In genomic region chr2:9720352-9721093, GRCh38 we compare ENCODE assay signal across 14 cellular contexts.
DNase-seq lines count a peak whose midpoint lies in the region; ATAC-seq and TF ChIP-seq lines count a peak whose summit lies in the region.
"Had no signal": no experiment of that assay in that cellular context is flagged by ENCODE, and none has a peak within 500 bp of the region (broad histone marks: within the 10 kb centered on the region; RNA-seq: fewer than 3 reads in every experiment).

No MANE protein-coding gene starts in this region.

- H3K27ac Mint-ChIP-seq in naive B cell, result peak overlapping the region in 4 of 6 donors; percentile 15 to 32 (median 25)
- no peak overlapping the region for H3K27ac Mint-ChIP-seq in CD4-positive, alpha-beta T cell

- H3K9me3 ChIP-seq in CD4-positive, alpha-beta T cell (ENCODE audit: control insufficient read depth, low read length), result no peaks in the 10 kb centered on the region
- H3K9me3 ChIP-seq: BE2C, psoas muscle had no signal

- intact Hi-C loops in CD4-positive, alpha-beta T cell (cut with DNase I, micrococcal nuclease), result no loop called here

- ATAC-seq in naive B cell (ENCODE audit: low read depth in 2 of 2) (peak; percentile 56 to 96), HG02642 (IDR thresholded peaks at IDR 0.05; ENCODE audit: poor library complexity, unreplicated experiment) (no peak), GM19397 (IDR thresholded peaks at IDR 0.05; ENCODE audit: unreplicated experiment) (no peak)
- ATAC-seq in CD4-positive, alpha-beta T cell (ENCODE audit: poor library complexity), result no peak
- ATAC-seq: esophagus mucosa, psoas muscle had no signal

- TF ChIP-seq CTCF in GM12865 (IDR thresholded peaks at IDR 0.05; ENCODE audit: insufficient read depth, low read depth, low read length, missing control alignments), result no peak
- TF ChIP-seq CTCF in CD4-positive, alpha-beta T cell (IDR thresholded peaks at IDR 0.05), result no peak

- peaks cover 8 to 11% (median 10%) of the 10 kb centered on the region in 3 donors for H3K4me1 Mint-ChIP-seq in naive B cell
- H3K4me1 Mint-ChIP-seq in CD4-positive, alpha-beta T cell (ENCODE audit: low read depth), result no peaks in the 10 kb centered on the region

- CTCF ChIA-PET in CD4-positive, alpha-beta T cell (lab: Charles Lee), result no interaction called here

- H3K9me3 Mint-ChIP-seq in naive B cell, result peaks cover 0 to 4% (median 0%) of the 10 kb centered on the region in 7 donors
- H3K9me3 Mint-ChIP-seq in CD4-positive, alpha-beta T cell, result no peaks in the 10 kb centered on the region

- POLR2A ChIA-PET in CD4-positive, alpha-beta T cell (lab: Charles Lee), result no interaction called here

- no peak overlapping the region for H3K4me3 Mint-ChIP-seq in naive B cell
- H3K4me3 Mint-ChIP-seq in CD4-positive, alpha-beta T cell, result no peak overlapping the region

- no peaks in the 10 kb centered on the region for H3K36me3 Mint-ChIP-seq in naive B cell
- H3K36me3 Mint-ChIP-seq in CD4-positive, alpha-beta T cell (ENCODE audit: low read depth), result no peaks in the 10 kb centered on the region

- H3K27ac ChIP-seq in CD4-positive, alpha-beta T cell (ENCODE audit: low read depth, low read length), result no peak overlapping the region
- H3K27ac ChIP-seq: psoas muscle had no signal

- no peaks in the 10 kb centered on the region for H3K27me3 ChIP-seq in CD4-positive, alpha-beta T cell (ENCODE audit: control insufficient read depth, insufficient read depth, low read length)
- H3K27me3 ChIP-seq: BE2C had no signal

- peaks cover 0 to 3% (median 0%) of the 10 kb centered on the region in 3 donors for H3K27me3 Mint-ChIP-seq in naive B cell
- no peaks in the 10 kb centered on the region for H3K27me3 Mint-ChIP-seq in CD4-positive, alpha-beta T cell

- DNase-seq in GM12865 (ENCODE audit: low read depth) (peak; percentile 44), NCI-H1092 treated with DMSO at 0.1 percent for 48 hours (lab: John Stamatoyannopoulos, UW) (peak; percentile 70), NCI-H526 treated with DMSO at 0.1 percent for 48 hours (lab: John Stamatoyannopoulos, UW) (peak; percentile 90), naive B cell (peak; percentile 25)
- DNase-seq in CD4-positive, alpha-beta T cell, result no peak
- DNase-seq in activated naive CD4-positive, alpha-beta T cell treated with Interleukin-2 at 50 U/mL for 16 hours, result no peak
- DNase-seq: aorta, BE2C, cortex of kidney, Kasumi-1, psoas muscle had no signal

- no peak overlapping the region for H3K4me3 ChIP-seq in GM12865 (ENCODE audit: low read depth, low read length)
- H3K4me3 ChIP-seq: psoas muscle had no signal

Comparison
In these comparisons a context has a peak if more than half of its experiments do, and no peak if none do; other contexts are left out.
1. DNase-seq: peak in GM12865 (single experiment), NCI-H1092 treated with DMSO at 0.1 percent for 48 hours (single experiment), NCI-H526 treated with DMSO at 0.1 percent for 48 hours (single experiment) and naive B cell (single experiment); none in CD4-positive, alpha-beta T cell (0 of 10) and activated naive CD4-positive, alpha-beta T cell treated with Interleukin-2 at 50 U/mL for 16 hours (single experiment).
2. ATAC-seq: peak in naive B cell (2 of 2); none in CD4-positive, alpha-beta T cell (single experiment), HG02642 (single experiment) and GM19397 (single experiment).